ENCODE assay signal across 21 cellular contexts in genomic region chr3:44926172-44926571, GRCh38. TPM values are rescaled to one million over a fixed set of nuclear protein-coding genes. Genes with fewer than 3 reads are reported as not detected.
A peak's percentile ranks its signal among the peaks of the same experiment; 100 is the strongest.
DNase-seq lines count a peak whose midpoint lies in the region; ATAC-seq and TF ChIP-seq lines count a peak whose summit lies in the region.
"Had no signal": no experiment of that assay in that cellular context is flagged by ENCODE, and none has a peak within 500 bp of the region (broad histone marks: within the 10 kb centered on the region; RNA-seq: fewer than 3 reads in every experiment).

No MANE protein-coding gene starts in this region.

- H3K9me3 ChIP-seq in WERI-Rb-1 (ENCODE audit: severe bottlenecking) = no peaks in the 10 kb centered on the region
- H3K9me3 ChIP-seq: A549; BLaER1 treated with 17β-estradiol and CSF1 and Interleukin-3, amounts not matched to agents 10 nM and 100 nM; left lung had no signal

- no peak for ATAC-seq in Right ventricle myocardium inferior
- ATAC-seq in left cardiac atrium = no peak
- ATAC-seq: A549; activated CD8-positive, alpha-beta T cell treated with anti-CD3 and anti-CD28 coated beads for 36 hours had no signal

- no peaks in the 10 kb centered on the region; the same call in none of the 2 replicates for H3K36me3 ChIP-seq in WERI-Rb-1

- TF ChIP-seq CTCF in WERI-Rb-1 (IDR thresholded peaks at IDR 0.05; ENCODE audit: low read depth, low read length) = peak; percentile 24; the same call in 1 of the 2 replicates

- H3K27ac ChIP-seq in WERI-Rb-1 = no peak overlapping the region
- H3K27ac ChIP-seq: A549; BLaER1 treated with 17β-estradiol and CSF1 and Interleukin-3, amounts not matched to agents 10 nM and 100 nM; left lung had no signal

- intact Hi-C loops in Right ventricle myocardium inferior (cut with DNase I) (no loop called here), left cardiac atrium (cut with DNase I) (no loop called here)

- DNase-seq in Right ventricle myocardium inferior (ENCODE audit: missing footprints) (peak; percentile 73), left cardiac atrium (no peak), WERI-Rb-1 (no peak), NCI-H2107 treated with DMSO at 0.1 percent for 48 hours (lab: John Stamatoyannopoulos, UW; ENCODE audit: unreplicated experiment) (no peak)
- DNase-seq in effector CD4-positive, alpha-beta T cell = no peak
- DNase-seq in activated T-cell treated with anti-CD3 and anti-CD28 coated beads, Interleukin-2, amount 50 U/mL, for 48 hours = no peak
- DNase-seq: activated CD4-positive, CD25-positive, alpha-beta regulatory T cell; activated CD8-positive, alpha-beta T cell treated with anti-CD3 and anti-CD28 coated beads for 36 hours; activated T-cell treated with anti-CD3 and anti-CD28 coated beads, Interleukin-2, amount 50 U/mL, for 1 hour; effector memory CD4-positive, alpha-beta T cell; left lung; NCI-H146; NCI-H748 treated with DMSO at 0.1 percent for 48 hours; nephron progenitor cell; T-helper 2 cell had no signal

- no peaks in the 10 kb centered on the region for H3K27me3 ChIP-seq in WERI-Rb-1 (ENCODE audit: insufficient read depth, low read depth, severe bottlenecking)
- H3K27me3 ChIP-seq: BLaER1 treated with 17β-estradiol and CSF1 and Interleukin-3, amounts not matched to agents 10 nM and 100 nM; left lung had no signal

- H3K4me3 ChIP-seq in WERI-Rb-1 (ENCODE audit: low read depth, low read length) = no peak overlapping the region
- H3K4me3 ChIP-seq: A549; BLaER1 treated with 17β-estradiol and CSF1 and Interleukin-3, amounts not matched to agents 10 nM and 100 nM; left lung; smooth muscle cell had no signal

RNA-seq across cellular contexts. Expression of gene ZDHHC3, which starts 49.8 kb away (rescaled TPM):
- total RNA-seq in Right ventricle myocardium inferior = 35.8 TPM
- 10 to 100 TPM; 42.7 to 45.5 TPM for total RNA-seq in left cardiac atrium

RNA-seq across cellular contexts. Expression of gene EXOSC7, which starts 49.9 kb away (rescaled TPM):
- 23.1 TPM for total RNA-seq in Right ventricle myocardium inferior
- total RNA-seq in left cardiac atrium = 10 to 100 TPM; 21.0 to 32.1 TPM

RNA-seq across cellular contexts. Expression of gene TGM4, which starts 51.8 kb away (rescaled TPM):
- total RNA-seq in Right ventricle myocardium inferior (not detected), left cardiac atrium (not detected)
- total RNA-seq: activated CD8-positive, alpha-beta T cell treated with anti-CD3 and anti-CD28 coated beads for 36 hours; left lung; M059J; progenitor cell of endocrine pancreas; smooth muscle cell; ureter had no signal
